ENCODE assay signal across 27 cellular contexts in the genomic region with DNA sequence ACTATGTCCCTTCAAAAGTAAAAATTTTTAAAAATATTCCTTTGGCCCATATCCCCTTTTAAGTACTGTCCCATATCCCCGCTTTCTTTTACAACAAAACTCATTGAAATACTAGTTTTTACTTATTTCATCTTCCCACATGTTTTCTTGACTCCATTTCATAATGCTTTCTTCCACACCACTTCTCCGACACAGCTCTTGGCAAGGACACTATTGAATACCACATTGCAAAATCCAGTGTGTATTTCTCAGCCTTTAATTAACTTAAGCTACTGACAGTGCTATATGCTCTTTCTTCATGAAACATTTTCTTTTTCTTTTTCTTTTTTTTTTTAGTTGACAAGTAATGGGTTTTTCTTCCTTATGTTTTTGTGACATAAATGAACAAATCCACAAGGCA. TPM values are rescaled to one million over a fixed set of nuclear protein-coding genes. Genes with fewer than 3 reads are reported as not detected.
"Had no signal": no experiment of that assay in that cellular context is flagged by ENCODE, and none has a peak within 500 bp of the region (broad histone marks: within the 10 kb centered on the region; RNA-seq: fewer than 3 reads in every experiment).

No MANE protein-coding gene starts in this region.

- H3K27me3 ChIP-seq: ascending aorta, brain microvascular endothelial cell, gastroesophageal sphincter had no signal

- H3K9me3 Mint-ChIP-seq: natural killer cell; neural progenitor cell; T-helper 2 cell treated with Interferon-gamma antibody and Interleukin-4, amounts not matched to agents 5 μg/mL and 100 μg/mL, for 36 hours had no signal

- H3K9ac ChIP-seq: neural progenitor cell had no signal

- H3K4me1 Mint-ChIP-seq: natural killer cell, neural progenitor cell had no signal

- H3K4me3 Mint-ChIP-seq: activated naive CD8-positive, alpha-beta T cell; natural killer cell; neural progenitor cell; T-helper 2 cell treated with Interferon-gamma antibody and Interleukin-4, amounts not matched to agents 5 μg/mL and 100 μg/mL, for 36 hours had no signal

- H3K4me3 ChIP-seq: adrenal gland, ascending aorta, coronary artery, dorsolateral prefrontal cortex, gastroesophageal sphincter, hepatocyte, left ventricle myocardium inferior, lung, neural progenitor cell, spleen, tibial nerve had no signal

- H3K27ac Mint-ChIP-seq: activated naive CD8-positive, alpha-beta T cell; natural killer cell; neural progenitor cell; T-helper 2 cell treated with Interferon-gamma antibody and Interleukin-4, amounts not matched to agents 5 μg/mL and 100 μg/mL, for 36 hours had no signal

- H3K36me3 Mint-ChIP-seq: activated naive CD8-positive, alpha-beta T cell; natural killer cell; neural progenitor cell had no signal

- H3K36me3 ChIP-seq: adrenal gland, ascending aorta, brain microvascular endothelial cell, gastroesophageal sphincter, left ventricle myocardium inferior, neural progenitor cell, spleen, tibial nerve had no signal

- H3K27ac ChIP-seq: adrenal gland, ascending aorta, brain microvascular endothelial cell, coronary artery, dorsolateral prefrontal cortex, gastroesophageal sphincter, hepatocyte, left ventricle myocardium inferior, neural progenitor cell, spleen, tibial nerve had no signal

- ATAC-seq: gastroesophageal sphincter, natural killer cell, right cardiac atrium had no signal

- H3K9me3 ChIP-seq: adrenal gland, ascending aorta, gastroesophageal sphincter, left ventricle myocardium inferior, spleen, tibial nerve had no signal

- H3K4me1 ChIP-seq: adrenal gland, ascending aorta, gastroesophageal sphincter, left ventricle myocardium inferior, neural progenitor cell, spleen, tibial nerve had no signal

- DNase-seq: activated CD4-positive, alpha-beta T cell treated with anti-CD3 and anti-CD28 coated beads for 4 hours; activated CD4-positive, alpha-beta T cell treated with anti-CD3 and anti-CD28 coated beads, Interleukin-2, amount 50 U/mL, for 48 hours; activated CD8-positive, alpha-beta memory T cell treated with anti-CD3 and anti-CD28 coated beads for 24 hours; activated effector memory CD4-positive, alpha-beta T cell treated with Interleukin-2 at 50 U/mL for 16 hours; activated naive CD4-positive, alpha-beta T cell treated with Interleukin-2 at 50 U/mL for 16 hours; adrenal gland; brain microvascular endothelial cell; dorsolateral prefrontal cortex; effector memory CD4-positive, alpha-beta T cell; islet precursor cell; left ventricle myocardium inferior; mesendoderm; natural killer cell; occipital lobe; right cardiac atrium; spleen; stimulated activated naive CD4-positive, alpha-beta T cell had no signal

RNA-seq across cellular contexts. Expression of gene PRDM8, which starts 28.8 kb away (rescaled TPM):
- total RNA-seq: ascending aorta had no signal

RNA-seq across cellular contexts. Expression of gene FGF5, which starts 40.4 kb away (rescaled TPM):
- total RNA-seq: adrenal gland, ascending aorta, hepatocyte, mononuclear cell, right cardiac atrium had no signal
